Comparison of ENCODE assay signal across 1 cellular context in the genomic region with DNA sequence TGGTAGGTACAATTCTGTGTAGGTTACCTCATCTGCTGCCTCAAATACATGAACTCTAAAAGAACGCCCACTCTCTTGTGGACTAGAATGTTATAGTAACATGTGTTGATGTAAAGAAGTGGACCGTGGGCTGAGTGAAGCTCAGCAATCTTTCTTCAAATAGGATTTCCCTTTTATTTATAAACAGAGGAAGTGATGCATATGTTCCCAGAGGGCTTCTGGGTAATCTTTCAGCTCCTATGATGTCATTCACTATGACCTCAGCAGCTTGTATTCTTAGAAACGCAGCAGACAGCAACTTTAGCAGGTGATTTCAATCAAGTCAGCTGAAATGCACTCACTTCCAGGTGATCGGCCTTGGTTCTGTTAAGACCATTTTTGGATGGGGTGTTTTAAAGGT.
TF ChIP-seq lines count a peak whose summit lies in the region.

No MANE protein-coding gene starts in this region.

TF ChIP-seq in SK-N-SH treated with all-trans-retinoic acid at 6 μM for 48 hours, 23 proteins besides CTCF, POLR2A, EP300 and RAD21 (continued from another document):
- TF ChIP-seq, protein P1, sequence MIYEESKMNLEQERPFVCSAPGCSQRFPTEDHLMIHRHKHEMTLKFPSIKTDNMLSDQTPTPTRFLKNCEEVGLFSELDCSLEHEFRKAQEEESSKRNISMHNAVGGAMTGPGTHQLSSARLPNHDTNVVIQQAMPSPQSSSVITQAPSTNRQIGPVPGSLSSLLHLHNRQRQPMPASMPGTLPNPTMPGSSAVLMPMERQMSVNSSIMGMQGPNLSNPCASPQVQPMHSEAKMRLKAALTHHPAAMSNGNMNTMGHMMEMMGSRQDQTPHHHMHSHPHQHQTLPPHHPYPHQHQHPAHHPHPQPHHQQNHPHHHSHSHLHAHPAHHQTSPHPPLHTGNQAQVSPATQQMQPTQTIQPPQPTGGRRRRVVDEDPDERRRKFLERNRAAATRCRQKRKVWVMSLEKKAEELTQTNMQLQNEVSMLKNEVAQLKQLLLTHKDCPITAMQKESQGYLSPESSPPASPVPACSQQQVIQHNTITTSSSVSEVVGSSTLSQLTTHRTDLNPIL (CRISPR knock-in tag; IDR thresholded peaks at IDR 0.05; ENCODE audit: low read depth), result no peak
- no peak for TF ChIP-seq PPARA (CRISPR knock-in tag; IDR thresholded peaks at IDR 0.05; ENCODE audit: borderline replicate concordance)
- no peak for TF ChIP-seq CSRNP3 (CRISPR knock-in tag; IDR thresholded peaks at IDR 0.05)
- TF ChIP-seq ISL1 (CRISPR knock-in tag; IDR thresholded peaks at IDR 0.05), result no peak
- no peak for TF ChIP-seq SNAI2 (CRISPR knock-in tag; IDR thresholded peaks at IDR 0.05)
